ENCODE assay signal across 8 cellular contexts in genomic region chr1:231040019-231040799, GRCh38. TPM values are rescaled to one million over a fixed set of nuclear protein-coding genes. Genes with fewer than 3 reads are reported as not detected.
A peak's percentile ranks its signal among the peaks of the same experiment; 100 is the strongest.
DNase-seq lines count a peak whose midpoint lies in the region; ATAC-seq and TF ChIP-seq lines count a peak whose summit lies in the region.

Gene FAM89A, minus strand, starts transcription at chr1:231040254. Its CDS starts 43 bp downstream, at chr1:231040211.

- TF ChIP-seq RAD21 in IMR-90 (IDR thresholded peaks at IDR 0.05; ENCODE audit: low read length) = no peak

- H2AFZ ChIP-seq in IMR-90 (replicated peaks; ENCODE audit: low read length, poor library complexity) = peak within 1 kb of the TSS; percentile 93

- no peak within 1 kb of the TSS for H3K27ac ChIP-seq in CD8-positive, alpha-beta memory T cell (ENCODE audit: low read depth, low read length)
- peak within 1 kb of the TSS; percentile 11; the same call in 1 of the 2 replicates for H3K27ac ChIP-seq in IMR-90 (ENCODE audit: insufficient read depth, low read length)
- H3K27ac ChIP-seq in lower lobe of right lung = peak within 1 kb of the TSS; percentile 72

- peaks cover 0 to 3% of the 10 kb centered on the region in 2 donors for H3K27me3 Mint-ChIP-seq in CD8-positive, alpha-beta memory T cell

- peak; percentile 57 for ATAC-seq in GM21360 (IDR thresholded peaks at IDR 0.05; ENCODE audit: unreplicated experiment)
- ATAC-seq in IMR-90 (ENCODE audit: low read depth) = peak; percentile 87
- peak; percentile 87 to 89 for ATAC-seq in lower lobe of right lung

- CTCF ChIA-PET in CD8-positive, alpha-beta memory T cell (lab: Charles Lee) = interaction anchor here (0.9 to 1.4 kb wide), 2 partner anchors 61 to 67 kb away, joined by 3 to 6 read pairs; partner anchors contain the start of genes ARV1 and TTC13
- CTCF ChIA-PET in IMR-90 (lab: Yijun Ruan, JAX) = no interaction called here

- H3K9me3 Mint-ChIP-seq in CD8-positive, alpha-beta memory T cell = peaks cover 0 to 6% (median 3%) of the 10 kb centered on the region in 5 donors

- H3K36me3 Mint-ChIP-seq in CD8-positive, alpha-beta memory T cell = peaks cover 0 to 2% (median 0%) of the 10 kb centered on the region in 3 donors

- no peak within 1 kb of the TSS for H2BK20ac ChIP-seq in IMR-90 (ENCODE audit: low read depth, low read length)

- no peak within 1 kb of the TSS for H4K5ac ChIP-seq in IMR-90 (ENCODE audit: low read depth, low read length)

- dilution Hi-C loops in IMR-90 (cut with HindIII; ENCODE audit: low sequenced_read_pairs, unreplicated experiment) = no loop called here

- peaks cover 25 to 42% (median 37%) of the 10 kb centered on the region in 3 donors for H3K4me1 Mint-ChIP-seq in CD8-positive, alpha-beta memory T cell

- peak within 1 kb of the TSS in 1 of 2 experiments; percentile 2; a peak in 2 of 4 replicates for H4K8ac ChIP-seq in IMR-90 (ENCODE audit: low read depth in 2 of 2, low read length in 2 of 2)

- TF ChIP-seq CTCF in IMR-90 (conservative IDR thresholded peaks at IDR 0.05; ENCODE audit: low read depth, low read length) (no peak), lower lobe of right lung (IDR thresholded peaks at IDR 0.05) (no peak)

- H3K4me3 Mint-ChIP-seq in CD8-positive, alpha-beta memory T cell = peak within 1 kb of the TSS; percentile 81 to 91 (median 84)

- peak within 1 kb of the TSS; percentile 88 for H3K4me2 ChIP-seq in IMR-90 (ENCODE audit: low read depth, low read length)

- peaks cover 29% of the 10 kb centered on the region for H3K4me1 ChIP-seq in CD8-positive, alpha-beta memory T cell (ENCODE audit: insufficient read depth, low read length)
- H3K4me1 ChIP-seq in IMR-90 (ENCODE audit: control insufficient read depth, insufficient read depth, low read length) (peaks cover 7% of the 10 kb centered on the region; the same call in 1 of the 2 replicates), lower lobe of right lung (peaks cover 30% of the 10 kb centered on the region)

- no TSS peak for BruUV-seq in IMR-90 (replicated peaks; lab: Mats Ljungman, UMichigan)

- H3K9me1 ChIP-seq in IMR-90 (ENCODE audit: insufficient read depth, low read length) = no peaks in the 10 kb centered on the region

- H3K23ac ChIP-seq in IMR-90 (ENCODE audit: low read depth, low read length) = peak within 1 kb of the TSS; percentile 72

- peak within 1 kb of the TSS; percentile 6; the same call in 1 of the 2 replicates for H3K18ac ChIP-seq in IMR-90 (ENCODE audit: low read depth, low read length)

- peak; percentile 61 to 78 (median 72) for DNase-seq in CD8-positive, alpha-beta memory T cell
- DNase-seq in IMR-90 (no peak), dermis blood vessel endothelial cell (peak; percentile 55), lower lobe of right lung (peak; percentile 74), NCI-H2029 treated with DMSO at 0.1 percent for 48 hours (lab: John Stamatoyannopoulos, UW) (no peak)
- peak; percentile 75 for DNase-seq in activated CD4-positive, alpha-beta T cell treated with anti-CD3 and anti-CD28 coated beads for 48 hours
- peak; percentile 44 to 71 (median 59) for DNase-seq in stimulated activated CD4-positive, alpha-beta T cell treated with anti-CD3 and anti-CD28 coated beads, TNF-alpha, amount 100 ng/mL, for 24 hours (ENCODE audit: low read depth in 3 of 3)

- 4% methylated on average over 17 of the region's 82 CpGs; no CpG with 5 or more reads in 1 of the 2 experiments for WGBS in IMR-90 (ENCODE audit: extremely low coverage in 2 of 2, insufficient read length in 1 of 2), 2 experiments

- H4K20me1 ChIP-seq in IMR-90 (ENCODE audit: insufficient read depth, low read length) = no peaks in the 10 kb centered on the region

- H3K79me1 ChIP-seq in IMR-90 (ENCODE audit: low read depth in 1 of 2, low read length in 2 of 2) = peaks cover 4% of the 10 kb centered on the region in 2 experiments; a peak in 2 of 4 replicates

- H3K27ac Mint-ChIP-seq in CD8-positive, alpha-beta memory T cell = peak within 1 kb of the TSS in 6 of 8 donors; percentile 32 to 80 (median 60)

- no peak within 1 kb of the TSS for H4K91ac ChIP-seq in IMR-90 (ENCODE audit: insufficient read depth, low read depth, low read length)

- H2BK120ac ChIP-seq in IMR-90 (ENCODE audit: low read depth, low read length) = no peak within 1 kb of the TSS

- no peak within 1 kb of the TSS; the same call in 1 of the 2 replicates for H3K56ac ChIP-seq in IMR-90 (ENCODE audit: extremely low read depth, insufficient read depth, low read length)

- in situ Hi-C loops in IMR-90 (cut with MboI; ENCODE audit: low sequenced_read_pairs) = no loop called here

- H2AK9ac ChIP-seq in IMR-90 (replicated peaks; ENCODE audit: low read depth, low read length, poor library complexity) = peak within 1 kb of the TSS; percentile 47

- POLR2A ChIA-PET in CD8-positive, alpha-beta memory T cell (lab: Charles Lee) = interaction anchor here (0.6 to 1.7 kb wide), 3 partner anchors 61 to 86 kb away, joined by 5 to 9 read pairs (median 5); partner anchors contain the start of genes ARV1 and TTC13
- POLR2A ChIA-PET in IMR-90 (lab: Charles Lee; ENCODE audit: unreplicated experiment) = no interaction called here

- no peaks in the 10 kb centered on the region for H3K36me3 ChIP-seq in CD8-positive, alpha-beta memory T cell (ENCODE audit: insufficient read depth, low read length)
- H3K36me3 ChIP-seq in IMR-90 (ENCODE audit: control insufficient read depth, insufficient read depth, low read length) = no peaks in the 10 kb centered on the region
- no peaks in the 10 kb centered on the region for H3K36me3 ChIP-seq in lower lobe of right lung

- peak within 1 kb of the TSS; percentile 59 for H3K9ac ChIP-seq in IMR-90 (ENCODE audit: low read depth, low read length)

- H3K9me3 ChIP-seq in CD8-positive, alpha-beta memory T cell (ENCODE audit: low read length) = no peaks in the 10 kb centered on the region
- peaks cover 7% of the 10 kb centered on the region for H3K9me3 ChIP-seq in IMR-90 (ENCODE audit: control insufficient read depth, insufficient read depth, low read length)
- peaks cover 6% of the 10 kb centered on the region for H3K9me3 ChIP-seq in lower lobe of right lung

- TF ChIP-seq POLR2A in IMR-90 (IDR thresholded peaks at IDR 0.05; ENCODE audit: low read depth, low read length) = no peak

- peak within 1 kb of the TSS; percentile 48; the same call in 1 of the 2 replicates for H3K14ac ChIP-seq in IMR-90 (replicated peaks; ENCODE audit: low read depth, low read length)

- H3K4ac ChIP-seq in IMR-90 (ENCODE audit: low read depth, low read length) = peak within 1 kb of the TSS; percentile 3; the same call in 1 of the 2 replicates

- intact Hi-C loops in IMR-90 (cut with micrococcal nuclease) (loop anchor here (5.0 kb wide), 1 partner anchor 173 kb away; the partner anchor contains the start of gene C1orf198), lower lobe of right lung (cut with DNase I) (no loop called here)

- no peak within 1 kb of the TSS for H2AK5ac ChIP-seq in IMR-90 (ENCODE audit: low read depth, low read length)

- H3K27me3 ChIP-seq in CD8-positive, alpha-beta memory T cell (ENCODE audit: insufficient read depth, low read length, poor library complexity, severe bottlenecking) = no peaks in the 10 kb centered on the region
- H3K27me3 ChIP-seq in IMR-90 (ENCODE audit: control insufficient read depth, insufficient read depth, low read length) (peaks cover 7% of the 10 kb centered on the region; the same call in 1 of the 2 replicates), lower lobe of right lung (ENCODE audit: low read depth) (no peaks in the 10 kb centered on the region)

- H3K4me3 ChIP-seq in CD8-positive, alpha-beta memory T cell (ENCODE audit: low read length) = peak within 1 kb of the TSS; percentile 67
- H3K4me3 ChIP-seq in IMR-90 (ENCODE audit: insufficient read depth, low read depth, low read length) (peak within 1 kb of the TSS; percentile 74), lower lobe of right lung (peak within 1 kb of the TSS; percentile 66)

- H2BK5ac ChIP-seq in IMR-90 (ENCODE audit: low read depth, low read length, poor library complexity, severe bottlenecking) = no peak within 1 kb of the TSS

- H2BK15ac ChIP-seq in IMR-90 (ENCODE audit: low read depth, low read length) = no peak within 1 kb of the TSS

TF ChIP-seq in IMR-90, 13 proteins besides CTCF, POLR2A, EP300 and RAD21 (continues in another document):
- no peak for TF ChIP-seq BHLHE40 (IDR thresholded peaks at IDR 0.05; ENCODE audit: low read depth, low read length)
- no peak for TF ChIP-seq MXI1 (IDR thresholded peaks at IDR 0.05; ENCODE audit: borderline replicate concordance, low read depth, low read length)
- TF ChIP-seq MAZ (IDR thresholded peaks at IDR 0.05; ENCODE audit: borderline replicate concordance, low read depth, low read length) = no peak
- TF ChIP-seq FOS (IDR thresholded peaks at IDR 0.05; ENCODE audit: low read depth, low read length) = no peak
- TF ChIP-seq SMC3 (IDR thresholded peaks at IDR 0.05; ENCODE audit: low read depth, low read length) = no peak
- no peak for TF ChIP-seq RCOR1 (IDR thresholded peaks at IDR 0.05; ENCODE audit: insufficient replicate concordance, low read length)
- TF ChIP-seq RFX5 (IDR thresholded peaks at IDR 0.05; ENCODE audit: low read depth, low read length) = no peak
- no peak for TF ChIP-seq MAFK (IDR thresholded peaks at IDR 0.05; ENCODE audit: low read depth, low read length)
- no peak for TF ChIP-seq CEBPB (IDR thresholded peaks at IDR 0.05; ENCODE audit: low read depth, low read length)
- no peak for TF ChIP-seq USF2 (IDR thresholded peaks at IDR 0.05; ENCODE audit: low read depth, low read length)
- no peak for TF ChIP-seq CHD1 (IDR thresholded peaks at IDR 0.05; ENCODE audit: low read depth, low read length)

RNA-seq across cellular contexts. Expression of gene FAM89A, which starts in this region (rescaled TPM):
- total RNA-seq in CD8-positive, alpha-beta memory T cell = 10 to 100 TPM; 12.1 to 14.8 TPM
- 10.5 TPM for polyA plus RNA-seq in CD8-positive, alpha-beta memory T cell
- 6.8 and 7.5 TPM in 2 replicates for total RNA-seq in IMR-90 (2012; rRNA removed)
- 8.1 and 8.5 TPM in 2 replicates for polyA plus RNA-seq in IMR-90 (2012; rRNA removed)
- polyA plus RNA-seq in IMR-90 (2012; cell fraction: cytosol; rRNA removed) = 2.4 and 7.1 TPM in 2 replicates
- polyA plus RNA-seq in IMR-90 (2012; cell fraction: nucleus; rRNA removed; ENCODE audit: low replicate concordance) = 2.6 and 3.9 TPM in 2 replicates
- total RNA-seq in dermis blood vessel endothelial cell = 20.5 and 44.2 TPM in 2 replicates
- total RNA-seq in lower lobe of right lung = 54.6 TPM

Comparison
In these comparisons a context has a peak if more than half of its experiments do, and no peak if none do; other contexts are left out.
1. DNase-seq: peak in CD8-positive, alpha-beta memory T cell (5 of 5), activated CD4-positive, alpha-beta T cell treated with anti-CD3 and anti-CD28 coated beads for 48 hours (single experiment), dermis blood vessel endothelial cell (single experiment), lower lobe of right lung (single experiment) and stimulated activated CD4-positive, alpha-beta T cell treated with anti-CD3 and anti-CD28 coated beads, TNF-alpha, amount 100 ng/mL, for 24 hours (3 of 3); none in IMR-90 (single experiment) and NCI-H2029 treated with DMSO at 0.1 percent for 48 hours (single experiment).
2. Peak in every context shown above with its lines, with median percentiles within 50 percentile points of each other: H3K4me3 ChIP-seq and ATAC-seq.